ENCODE assay signal across 8 cellular contexts in genomic region chr21:14403681-14404318, GRCh38. TPM values are rescaled to one million over a fixed set of nuclear protein-coding genes. Genes with fewer than 3 reads are reported as not detected.
DNase-seq lines count a peak whose midpoint lies in the region; ATAC-seq and TF ChIP-seq lines count a peak whose summit lies in the region.

No MANE protein-coding gene starts in this region.

- H4K5ac ChIP-seq in IMR-90 (ENCODE audit: low read depth, low read length) = no peak overlapping the region

- WGBS in IMR-90 (ENCODE audit: extremely low coverage in 2 of 2, insufficient read length in 1 of 2), 2 experiments = no CpG with 5 or more reads among the region's 1 CpG
- WGBS in gastroesophageal sphincter (ENCODE audit: low coverage in 1 of 2), 2 donors = 0% methylated on average over 1 of the region's 1 CpG
- 46 to 58% (median 51%) methylated on average over 1 of the region's 1 CpG for WGBS in spleen, 5 donors

- H3K4me3 ChIP-seq in IMR-90 (ENCODE audit: insufficient read depth, low read depth, low read length) (no peak overlapping the region), gastroesophageal sphincter (no peak overlapping the region), spleen (no peak overlapping the region)

- intact Hi-C loops in natural killer cell (cut with micrococcal nuclease) (loop anchor here (1.0 to 10.0 kb wide), 4 partner anchors 335 to 1189 kb away; no protein-coding TSS in a partner anchor), IMR-90 (cut with micrococcal nuclease) (loop anchor here (1.0 to 5.0 kb wide), 3 partner anchors 459 to 1189 kb away; no protein-coding TSS in a partner anchor), spleen (cut with DNase I; ENCODE audit: low total_unique reads) (no loop called here)

- ATAC-seq in natural killer cell = peak; percentile 54 to 66 (median 60)
- ATAC-seq in natural killer cell treated with Interleukin-12 subunit alpha and Interleukin-12 subunit beta and Interleukin-15 and Interleukin-18, amount 100 ng/mL, for 72 hours = no peak
- peak; percentile 69 for ATAC-seq in IMR-90 (ENCODE audit: low read depth)
- no peak for ATAC-seq in gastroesophageal sphincter
- no peak for ATAC-seq in HG03025 (IDR thresholded peaks at IDR 0.05; ENCODE audit: low FRiP score, unreplicated experiment)

- H3K4me3 Mint-ChIP-seq in natural killer cell = no peak overlapping the region
- H3K4me3 Mint-ChIP-seq in natural killer cell treated with Interleukin-12 subunit alpha and Interleukin-12 subunit beta and Interleukin-15 and Interleukin-18, amount 100 ng/mL, for 72 hours = no peak overlapping the region

- H3K9me1 ChIP-seq in IMR-90 (ENCODE audit: insufficient read depth, low read length) = no peaks in the 10 kb centered on the region

- H3K18ac ChIP-seq in IMR-90 (ENCODE audit: low read depth, low read length) = no peak overlapping the region

- peak; percentile 70 for TF ChIP-seq CTCF in natural killer cell (IDR thresholded peaks at IDR 0.05)
- peak; percentile 66 for TF ChIP-seq CTCF in IMR-90 (conservative IDR thresholded peaks at IDR 0.05; ENCODE audit: low read depth, low read length)
- peak in 3 of 4 experiments; percentile 41 to 52 (median 50) for TF ChIP-seq CTCF in gastroesophageal sphincter (IDR thresholded peaks at IDR 0.05)
- peak in 9 of 11 experiments; percentile 17 to 58 (median 47) for TF ChIP-seq CTCF in spleen (IDR thresholded peaks at IDR 0.05 in 8 of 11, conservative IDR thresholded peaks at IDR 0.05 in 3 of 11)

- in situ Hi-C loops in IMR-90 (cut with MboI; ENCODE audit: low sequenced_read_pairs) = no loop called here

- TF ChIP-seq POLR2A in IMR-90 (IDR thresholded peaks at IDR 0.05; ENCODE audit: low read depth, low read length) (no peak), gastroesophageal sphincter (IDR thresholded peaks at IDR 0.05) (no peak), spleen (IDR thresholded peaks at IDR 0.05) (no peak)

- no peaks in the 10 kb centered on the region for H3K27me3 ChIP-seq in IMR-90 (ENCODE audit: control insufficient read depth, insufficient read depth, low read length)
- H3K27me3 ChIP-seq in gastroesophageal sphincter = no peaks in the 10 kb centered on the region
- H3K27me3 ChIP-seq in spleen (replicated peaks in 1 of 7) = no peaks in the 10 kb centered on the region

- no peak overlapping the region for H2AFZ ChIP-seq in IMR-90 (replicated peaks; ENCODE audit: low read length, poor library complexity)

- no peaks in the 10 kb centered on the region for H3K36me3 ChIP-seq in IMR-90 (ENCODE audit: control insufficient read depth, insufficient read depth, low read length)
- no peaks in the 10 kb centered on the region for H3K36me3 ChIP-seq in gastroesophageal sphincter
- H3K36me3 ChIP-seq in spleen = no peaks in the 10 kb centered on the region

- no peak overlapping the region for H2BK20ac ChIP-seq in IMR-90 (ENCODE audit: low read depth, low read length)

- H3K23ac ChIP-seq in IMR-90 (ENCODE audit: low read depth, low read length) = no peak overlapping the region

- H3K79me1 ChIP-seq in IMR-90 (ENCODE audit: low read depth in 1 of 2, low read length in 2 of 2) = no peaks in the 10 kb centered on the region

- H3K27ac ChIP-seq in IMR-90 (ENCODE audit: insufficient read depth, low read length) = no peak overlapping the region
- no peak overlapping the region for H3K27ac ChIP-seq in gastroesophageal sphincter
- H3K27ac ChIP-seq in spleen = no peak overlapping the region

- no peak overlapping the region for H3K56ac ChIP-seq in IMR-90 (ENCODE audit: extremely low read depth, insufficient read depth, low read length)

- no peak overlapping the region for H3K4ac ChIP-seq in IMR-90 (ENCODE audit: low read depth, low read length)

- POLR2A ChIA-PET in IMR-90 (lab: Charles Lee; ENCODE audit: unreplicated experiment) = no interaction called here

- TF ChIP-seq EP300 in gastroesophageal sphincter (IDR thresholded peaks at IDR 0.05) = no peak

- H2AK9ac ChIP-seq in IMR-90 (replicated peaks; ENCODE audit: low read depth, low read length, poor library complexity) = no peak overlapping the region

- peak; percentile 66 for TF ChIP-seq RAD21 in IMR-90 (IDR thresholded peaks at IDR 0.05; ENCODE audit: low read length)

- no peak overlapping the region for H2BK120ac ChIP-seq in IMR-90 (ENCODE audit: low read depth, low read length)

- no peak overlapping the region for H4K91ac ChIP-seq in IMR-90 (ENCODE audit: insufficient read depth, low read depth, low read length)

- H3K9me3 ChIP-seq in IMR-90 (ENCODE audit: control insufficient read depth, insufficient read depth, low read length) (no peaks in the 10 kb centered on the region), gastroesophageal sphincter (no peaks in the 10 kb centered on the region), spleen (peaks cover 0 to 5% (median 0%) of the 10 kb centered on the region in 8 donors)

- no peaks in the 10 kb centered on the region for H3K4me1 Mint-ChIP-seq in natural killer cell
- peaks cover 0 to 3% of the 10 kb centered on the region in 2 donors for H3K4me1 Mint-ChIP-seq in natural killer cell treated with Interleukin-12 subunit alpha and Interleukin-12 subunit beta and Interleukin-15 and Interleukin-18, amount 100 ng/mL, for 72 hours (ENCODE audit: low read depth in 2 of 2)

- CTCF ChIA-PET in IMR-90 (lab: Yijun Ruan, JAX) = no interaction called here

- DNase-seq in natural killer cell (no peak), IMR-90 (peak; percentile 45), SKM-1 treated with dmso at 0.1 percent for 144 hours (lab: John Stamatoyannopoulos, UW; ENCODE audit: unreplicated experiment) (peak; percentile 35), spleen (no peak), NCI-H146 (lab: John Stamatoyannopoulos, UW) (no peak)
- DNase-seq in natural killer cell treated with Interleukin-12 subunit alpha and Interleukin-12 subunit beta and Interleukin-15 and Interleukin-18, amount 100 ng/mL, for 72 hours (ENCODE audit: low spot score) = no peak

- H3K9ac ChIP-seq in IMR-90 (ENCODE audit: low read depth, low read length) = no peak overlapping the region

- no peak overlapping the region for H2AK5ac ChIP-seq in IMR-90 (ENCODE audit: low read depth, low read length)

- H3K4me1 ChIP-seq in IMR-90 (ENCODE audit: control insufficient read depth, insufficient read depth, low read length) (no peaks in the 10 kb centered on the region), gastroesophageal sphincter (no peaks in the 10 kb centered on the region), spleen (no peaks in the 10 kb centered on the region)

- peaks cover 4 to 10% of the 10 kb centered on the region in 2 donors for H3K27me3 Mint-ChIP-seq in natural killer cell (ENCODE audit: low read depth in 2 of 2)
- H3K27me3 Mint-ChIP-seq in natural killer cell treated with Interleukin-12 subunit alpha and Interleukin-12 subunit beta and Interleukin-15 and Interleukin-18, amount 100 ng/mL, for 72 hours = no peaks in the 10 kb centered on the region

- no peak overlapping the region for H4K8ac ChIP-seq in IMR-90 (ENCODE audit: low read depth in 2 of 2, low read length in 2 of 2)

- no peaks in the 10 kb centered on the region for H4K20me1 ChIP-seq in IMR-90 (ENCODE audit: insufficient read depth, low read length)

- no peak overlapping the region for H2BK15ac ChIP-seq in IMR-90 (ENCODE audit: low read depth, low read length)

- no peaks in the 10 kb centered on the region for H3K9me3 Mint-ChIP-seq in natural killer cell
- H3K9me3 Mint-ChIP-seq in natural killer cell treated with Interleukin-12 subunit alpha and Interleukin-12 subunit beta and Interleukin-15 and Interleukin-18, amount 100 ng/mL, for 72 hours = no peaks in the 10 kb centered on the region

- dilution Hi-C loops in IMR-90 (cut with HindIII; ENCODE audit: low sequenced_read_pairs, unreplicated experiment) = no loop called here

- no peak overlapping the region for H2BK5ac ChIP-seq in IMR-90 (ENCODE audit: low read depth, low read length, poor library complexity, severe bottlenecking)

- no TSS peak for BruUV-seq in IMR-90 (replicated peaks; lab: Mats Ljungman, UMichigan)

- no peak overlapping the region for H3K4me2 ChIP-seq in IMR-90 (ENCODE audit: low read depth, low read length)

- H3K27ac Mint-ChIP-seq in natural killer cell = no peak overlapping the region
- no peak overlapping the region for H3K27ac Mint-ChIP-seq in natural killer cell treated with Interleukin-12 subunit alpha and Interleukin-12 subunit beta and Interleukin-15 and Interleukin-18, amount 100 ng/mL, for 72 hours

- H3K14ac ChIP-seq in IMR-90 (replicated peaks; ENCODE audit: low read depth, low read length) = no peak overlapping the region

- no peaks in the 10 kb centered on the region for H3K36me3 Mint-ChIP-seq in natural killer cell
- H3K36me3 Mint-ChIP-seq in natural killer cell treated with Interleukin-12 subunit alpha and Interleukin-12 subunit beta and Interleukin-15 and Interleukin-18, amount 100 ng/mL, for 72 hours = peaks cover 5% of the 10 kb centered on the region

TF ChIP-seq in IMR-90, 13 proteins besides CTCF, POLR2A, EP300 and RAD21:
- TF ChIP-seq MAZ (IDR thresholded peaks at IDR 0.05; ENCODE audit: borderline replicate concordance, low read depth, low read length) (no peak), CEBPB (IDR thresholded peaks at IDR 0.05; ENCODE audit: low read depth, low read length) (no peak; the same call in 1 of the 2 replicates), FOS (IDR thresholded peaks at IDR 0.05; ENCODE audit: low read depth, low read length) (no peak), CHD1 (IDR thresholded peaks at IDR 0.05; ENCODE audit: low read depth, low read length) (no peak), SMC3 (IDR thresholded peaks at IDR 0.05; ENCODE audit: low read depth, low read length) (peak; percentile 69)

RNA-seq across cellular contexts. Expression of gene HSPA13, which starts 20.9 kb away (rescaled TPM):
- total RNA-seq in natural killer cell (10 to 100 TPM; 17.0 to 23.8 (median 22.7) TPM), IMR-90 (2012; rRNA removed) (43.7 and 68.9 TPM in 2 replicates), gastroesophageal sphincter (10 to 100 TPM; 14.1 to 23.8 (median 18.4) TPM), spleen (10 to 100 TPM; 18.3 to 37.1 (median 23.4) TPM)
- total RNA-seq in natural killer cell treated with Interleukin-12 subunit alpha and Interleukin-12 subunit beta and Interleukin-15 and Interleukin-18, amount 100 ng/mL, for 72 hours = 10 to 100 TPM; 23.5 to 63.2 TPM
- polyA plus RNA-seq in IMR-90 (2012; rRNA removed) (11.7 and 16.3 TPM in 2 replicates), spleen (1 to 10 TPM; 3.4 to 4.9 (median 4.9) TPM)
- polyA plus RNA-seq in IMR-90 (2012; cell fraction: cytosol; rRNA removed) = 1.8 and 2.8 TPM in 2 replicates
- 0.47 and 5.5 TPM in 2 replicates for polyA plus RNA-seq in IMR-90 (2012; cell fraction: nucleus; rRNA removed; ENCODE audit: low replicate concordance)

Comparison
In these comparisons a context has a peak if more than half of its experiments do, and no peak if none do; other contexts are left out.
1. ATAC-seq: peak in natural killer cell (3 of 3) and IMR-90 (single experiment); none in natural killer cell treated with Interleukin-12 subunit alpha and Interleukin-12 subunit beta and Interleukin-15 and Interleukin-18, amount 100 ng/mL, for 72 hours (0 of 2), gastroesophageal sphincter (single experiment) and HG03025 (single experiment).
2. DNase-seq: peak in IMR-90 (single experiment) and SKM-1 treated with dmso at 0.1 percent for 144 hours (single experiment); none in natural killer cell (single experiment), natural killer cell treated with Interleukin-12 subunit alpha and Interleukin-12 subunit beta and Interleukin-15 and Interleukin-18, amount 100 ng/mL, for 72 hours (single experiment), spleen (single experiment) and NCI-H146 (single experiment).
3. Peak in every context shown above with its lines, with median percentiles within 50 percentile points of each other: CTCF ChIP-seq.